10 cellular contexts compared by ENCODE assay signal in the genomic region with DNA sequence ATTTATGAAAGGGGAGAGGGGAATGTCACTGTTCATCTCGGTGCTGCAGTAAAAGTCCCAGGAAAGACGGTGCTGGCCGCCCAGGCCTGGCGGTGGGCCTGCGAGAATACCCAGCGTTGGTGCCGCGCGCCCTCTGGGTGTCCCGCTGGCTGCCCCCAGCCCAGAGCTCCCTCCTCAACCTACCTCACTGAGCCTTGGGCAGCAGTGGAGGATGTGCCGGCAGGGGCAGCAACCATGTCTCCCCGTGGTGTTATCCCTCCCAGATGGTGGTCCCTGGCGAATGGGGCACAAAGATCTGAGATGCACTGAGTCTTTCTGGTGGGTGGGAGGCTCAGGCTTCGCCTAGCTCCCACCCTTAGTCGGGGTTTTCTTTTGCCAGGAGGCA. TPM values are rescaled to one million over a fixed set of nuclear protein-coding genes. Genes with fewer than 3 reads are reported as not detected.
A peak's percentile ranks its signal among the peaks of the same experiment; 100 is the strongest.
DNase-seq lines count a peak whose midpoint lies in the region; ATAC-seq and TF ChIP-seq lines count a peak whose summit lies in the region.
"Had no signal": no experiment of that assay in that cellular context is flagged by ENCODE, and none has a peak within 500 bp of the region (broad histone marks: within the 10 kb centered on the region; RNA-seq: fewer than 3 reads in every experiment).

No MANE protein-coding gene starts in this region.

- ATAC-seq in activated naive CD8-positive, alpha-beta T cell treated with anti-CD3 and anti-CD28 coated beads, Interleukin-2, amount 50 U/mL, for 24 hours = no peak
- no peak for ATAC-seq in GM19351 (IDR thresholded peaks at IDR 0.05; ENCODE audit: unreplicated experiment)
- no peak for ATAC-seq in HG03520 (IDR thresholded peaks at IDR 0.05; ENCODE audit: unreplicated experiment)

- H3K4me1 Mint-ChIP-seq in activated naive CD4-positive, alpha-beta T cell treated with anti-CD3 and anti-CD28 coated beads, Interleukin-2, amount 50 U/mL, for 24 hours = peaks cover 28% of the 10 kb centered on the region
- peaks cover 24% of the 10 kb centered on the region for H3K4me1 Mint-ChIP-seq in activated naive CD8-positive, alpha-beta T cell treated with anti-CD3 and anti-CD28 coated beads, Interleukin-2, amount 50 U/mL, for 24 hours

- WGBS in mesenchymal stem cell = 20% methylated on average over 15 of the region's 15 CpGs
- WGBS in tibial nerve, 2 donors = 7 to 9% methylated on average over 3 to 15 of the region's 15 CpGs

- TF ChIP-seq POLR2A in tibial nerve (IDR thresholded peaks at IDR 0.05) = no peak

- no peak overlapping the region for H3K4me2 ChIP-seq in mesenchymal stem cell (ENCODE audit: low read length, poor library complexity, severe bottlenecking)

- H3K9me3 ChIP-seq in mesenchymal stem cell (ENCODE audit: control insufficient read depth, low read length) (no peaks in the 10 kb centered on the region), tibial nerve (no peaks in the 10 kb centered on the region)

- H3K18ac ChIP-seq in mesenchymal stem cell (ENCODE audit: low read depth in 1 of 2, low read length in 2 of 2) = no peak overlapping the region

- no peak for TF ChIP-seq EP300 in tibial nerve (IDR thresholded peaks at IDR 0.05)

- peaks cover 31% of the 10 kb centered on the region for H3K27me3 Mint-ChIP-seq in activated naive CD4-positive, alpha-beta T cell treated with anti-CD3 and anti-CD28 coated beads, Interleukin-2, amount 50 U/mL, for 24 hours
- H3K27me3 Mint-ChIP-seq in activated naive CD8-positive, alpha-beta T cell treated with anti-CD3 and anti-CD28 coated beads, Interleukin-2, amount 50 U/mL, for 24 hours = peaks cover 62% of the 10 kb centered on the region

- H2BK12ac ChIP-seq in mesenchymal stem cell (ENCODE audit: low read length in 2 of 2) = no peak overlapping the region

- no peak overlapping the region for H3K27ac Mint-ChIP-seq in activated naive CD4-positive, alpha-beta T cell treated with anti-CD3 and anti-CD28 coated beads, Interleukin-2, amount 50 U/mL, for 24 hours
- H3K27ac Mint-ChIP-seq in activated naive CD8-positive, alpha-beta T cell treated with anti-CD3 and anti-CD28 coated beads, Interleukin-2, amount 50 U/mL, for 24 hours = no peak overlapping the region

- H3K36me3 ChIP-seq in mesenchymal stem cell (ENCODE audit: control insufficient read depth in 1 of 2, insufficient read depth in 2 of 2, low read depth in 1 of 2, low read length in 2 of 2) (no peaks in the 10 kb centered on the region), tibial nerve (no peaks in the 10 kb centered on the region)

- H3K79me1 ChIP-seq in mesenchymal stem cell (replicated peaks; ENCODE audit: low read length, poor library complexity, severe bottlenecking) = no peaks in the 10 kb centered on the region

- peaks cover 84 to 99% of the 10 kb centered on the region in 2 experiments for H3K27me3 ChIP-seq in mesenchymal stem cell (ENCODE audit: control insufficient read depth in 1 of 2, insufficient read depth in 1 of 2, low read length in 2 of 2)
- H3K27me3 ChIP-seq in tibial nerve = peaks cover 0 to 97% of the 10 kb centered on the region in 2 donors

- no peak overlapping the region for H3K4ac ChIP-seq in mesenchymal stem cell (ENCODE audit: low read depth in 1 of 2, low read length in 2 of 2)

- H4K8ac ChIP-seq in mesenchymal stem cell (ENCODE audit: low read length) = no peak overlapping the region

- H3K23ac ChIP-seq in mesenchymal stem cell (ENCODE audit: low read length in 2 of 2) = no peak overlapping the region

- H2AK5ac ChIP-seq in mesenchymal stem cell (ENCODE audit: low read length, severe bottlenecking) = no peak overlapping the region

- H4K91ac ChIP-seq in mesenchymal stem cell (ENCODE audit: low read length) = no peak overlapping the region

- H3K9ac ChIP-seq in mesenchymal stem cell (ENCODE audit: low read length) = no peak overlapping the region

- H3K4me3 ChIP-seq in mesenchymal stem cell (ENCODE audit: insufficient read depth in 1 of 2, low read depth in 1 of 2, low read length in 2 of 2) (peak overlapping the region; percentile 34 to 81), tibial nerve (peak overlapping the region in 3 of 4 donors; percentile 50 to 51 (median 50))

- in situ Hi-C loops in KBM-7 (cut with MboI; ENCODE audit: low pct_unique_long_range_greater_than_20kb, low sequenced_read_pairs) = no loop called here

- no peak overlapping the region for H3K27ac ChIP-seq in mesenchymal stem cell (ENCODE audit: low read length, poor library complexity, severe bottlenecking)
- H3K27ac ChIP-seq in tibial nerve = no peak overlapping the region

- H2BK15ac ChIP-seq in mesenchymal stem cell (ENCODE audit: low read depth, poor library complexity, severe bottlenecking) = no peak overlapping the region

- peak overlapping the region; percentile 97 for H3K4me3 Mint-ChIP-seq in activated naive CD4-positive, alpha-beta T cell treated with anti-CD3 and anti-CD28 coated beads, Interleukin-2, amount 50 U/mL, for 24 hours
- peak overlapping the region; percentile 81 for H3K4me3 Mint-ChIP-seq in activated naive CD8-positive, alpha-beta T cell treated with anti-CD3 and anti-CD28 coated beads, Interleukin-2, amount 50 U/mL, for 24 hours

- no peak overlapping the region for H2BK5ac ChIP-seq in mesenchymal stem cell (ENCODE audit: low read depth, low read length, poor library complexity, severe bottlenecking)

- no peak overlapping the region for H2BK120ac ChIP-seq in mesenchymal stem cell (ENCODE audit: low read depth, low read length)

- H3K36me3 Mint-ChIP-seq in activated naive CD4-positive, alpha-beta T cell treated with anti-CD3 and anti-CD28 coated beads, Interleukin-2, amount 50 U/mL, for 24 hours = no peaks in the 10 kb centered on the region
- H3K36me3 Mint-ChIP-seq in activated naive CD8-positive, alpha-beta T cell treated with anti-CD3 and anti-CD28 coated beads, Interleukin-2, amount 50 U/mL, for 24 hours (ENCODE audit: low read depth) = no peaks in the 10 kb centered on the region

- no peak for DNase-seq in activated naive CD4-positive, alpha-beta T cell treated with Interleukin-2 at 50 U/mL for 16 hours
- DNase-seq in activated naive CD8-positive, alpha-beta T cell treated with anti-CD3 and anti-CD28 coated beads, Interleukin-2, amount 50 U/mL, for 24 hours = no peak
- no peak for DNase-seq in mesenchymal stem cell
- DNase-seq in tibial nerve (ENCODE audit: low spot score in 2 of 2) = no peak
- DNase-seq in KBM-7 = no peak
- DNase-seq: AML-193, NCI-H2081 had no signal

- no peaks in the 10 kb centered on the region for H3K9me3 Mint-ChIP-seq in activated naive CD4-positive, alpha-beta T cell treated with anti-CD3 and anti-CD28 coated beads, Interleukin-2, amount 50 U/mL, for 24 hours
- no peaks in the 10 kb centered on the region for H3K9me3 Mint-ChIP-seq in activated naive CD8-positive, alpha-beta T cell treated with anti-CD3 and anti-CD28 coated beads, Interleukin-2, amount 50 U/mL, for 24 hours

- H2AFZ ChIP-seq in mesenchymal stem cell (ENCODE audit: low read depth, low read length) = no peak overlapping the region

- no peak overlapping the region for H3K14ac ChIP-seq in mesenchymal stem cell (ENCODE audit: low read length in 2 of 2)

- H3K4me1 ChIP-seq in mesenchymal stem cell (ENCODE audit: control insufficient read depth, insufficient read depth, low read depth, low read length) = peaks cover 16% of the 10 kb centered on the region
- peaks cover 0 to 27% (median 21%) of the 10 kb centered on the region in 4 donors for H3K4me1 ChIP-seq in tibial nerve

- TF ChIP-seq CTCF in tibial nerve (IDR thresholded peaks at IDR 0.05) = no peak

RNA-seq across cellular contexts. Expression of a gene that starts 9.4 kb away (rescaled TPM):
- not detected for polyA plus RNA-seq in mesenchymal stem cell (2013, experiment 1 of 2)
- polyA plus RNA-seq in mesenchymal stem cell (2013, experiment 2 of 2) = not detected
- not detected for total RNA-seq in tibial nerve

RNA-seq across cellular contexts. Expression of a gene that starts 59.9 kb away (rescaled TPM):
- polyA plus RNA-seq in mesenchymal stem cell (2013, experiment 1 of 2) = 4.4 TPM
- 3.9 TPM for polyA plus RNA-seq in mesenchymal stem cell (2013, experiment 2 of 2)
- 10 to 100 TPM in 1 of 4 donors, 1 to 10 TPM in 3; 4.0 to 13.5 (median 8.4) TPM for total RNA-seq in tibial nerve
